Comparison of ENCODE assay signal across 8 cellular contexts in genomic region chr1:173432331-173432730, GRCh38.
"Had no signal": no experiment of that assay in that cellular context is flagged by ENCODE, and none has a peak within 500 bp of the region (broad histone marks: within the 10 kb centered on the region; RNA-seq: fewer than 3 reads in every experiment).

No MANE protein-coding gene starts in this region.

- H3K4me3 ChIP-seq: GM23248 had no signal

- H3K4me2 ChIP-seq: KMS-11 had no signal

- H3K9ac ChIP-seq: GM23248, KMS-11 had no signal

- H3K27ac ChIP-seq: GM23248, HL-60, KMS-11 had no signal

- FAIRE-seq: H54, HepG2 had no signal

- DNase-seq: GOT3, H9, KBM-7 had no signal

- ATAC-seq: HepG2 had no signal
